Comparison of ENCODE assay signal across 12 cellular contexts in genomic region chr2:117856415-117857210, GRCh38. TPM values are rescaled to one million over a fixed set of nuclear protein-coding genes. Genes with fewer than 3 reads are reported as not detected.
DNase-seq lines count a peak whose midpoint lies in the region; ATAC-seq, FAIRE-seq and TF ChIP-seq lines count a peak whose summit lies in the region.
"Had no signal": no experiment of that assay in that cellular context is flagged by ENCODE, and none has a peak within 500 bp of the region (broad histone marks: within the 10 kb centered on the region; RNA-seq: fewer than 3 reads in every experiment).

No MANE protein-coding gene starts in this region.

- H3K4me1 ChIP-seq in gastroesophageal sphincter = no peaks in the 10 kb centered on the region
- H3K4me1 ChIP-seq: upper lobe of left lung had no signal

- peak; percentile 90 for FAIRE-seq in RCC 7860 (lab: Jason Lieb, UNC)
- FAIRE-seq: TTC549 had no signal

- H3K9me3 Mint-ChIP-seq in osteocyte (ENCODE audit: unreplicated experiment) = no peaks in the 10 kb centered on the region
- peaks cover 4% of the 10 kb centered on the region for H3K9me3 Mint-ChIP-seq in activated T-helper 1 cell treated with anti-CD3 and anti-CD28 coated beads, Interleukin-12 subunit alpha, Interleukin-12 subunit beta, Interleukin-2, Interleukin-4 antibody, amounts not matched to agents 30 ng/mL and 10 ng/mL and 1 ng/mL, durations not matched to agents 14 hours and 24 hours and 36 hours
- H3K9me3 Mint-ChIP-seq: activated T-cell treated with anti-CD3 and anti-CD28 coated beads, Interleukin-2, amount 50 U/mL, for 24 hours had no signal

- intact Hi-C loops in activated T-helper 1 cell treated with anti-CD3 and anti-CD28 coated beads, Interleukin-12 subunit alpha, Interleukin-12 subunit beta, Interleukin-2, Interleukin-4 antibody, amounts not matched to agents 30 ng/mL and 10 ng/mL and 1 ng/mL, durations not matched to agents 14 hours and 24 hours and 36 hours (cut with micrococcal nuclease) = no loop called here

- no peak for TF ChIP-seq EP300 in gastroesophageal sphincter (IDR thresholded peaks at IDR 0.05)

- H3K27ac ChIP-seq in gastroesophageal sphincter = no peak overlapping the region
- H3K27ac ChIP-seq: upper lobe of left lung had no signal

- 0 to 25% methylated on average over 3 to 4 of the region's 4 CpGs for WGBS in gastroesophageal sphincter (ENCODE audit: low coverage in 1 of 2), 2 donors

- H3K27ac Mint-ChIP-seq in osteocyte (ENCODE audit: unreplicated experiment) = peak overlapping the region; percentile 53
- no peak overlapping the region for H3K27ac Mint-ChIP-seq in activated T-helper 1 cell treated with anti-CD3 and anti-CD28 coated beads, Interleukin-12 subunit alpha, Interleukin-12 subunit beta, Interleukin-2, Interleukin-4 antibody, amounts not matched to agents 30 ng/mL and 10 ng/mL and 1 ng/mL, durations not matched to agents 14 hours and 24 hours and 36 hours
- H3K27ac Mint-ChIP-seq: activated T-cell treated with anti-CD3 and anti-CD28 coated beads, Interleukin-2, amount 50 U/mL, for 24 hours; dendritic cell treated with granulocyte-macrophage colony-stimulating factor and Interleukin-4, amounts not matched to agents 40 ng/mL and 50 ng/mL, for 4 days had no signal

- H3K4me3 Mint-ChIP-seq in osteocyte (ENCODE audit: unreplicated experiment) = no peak overlapping the region
- H3K4me3 Mint-ChIP-seq in activated T-helper 1 cell treated with anti-CD3 and anti-CD28 coated beads, Interleukin-12 subunit alpha, Interleukin-12 subunit beta, Interleukin-2, Interleukin-4 antibody, amounts not matched to agents 30 ng/mL and 10 ng/mL and 1 ng/mL, durations not matched to agents 14 hours and 24 hours and 36 hours = no peak overlapping the region
- H3K4me3 Mint-ChIP-seq: activated T-cell treated with anti-CD3 and anti-CD28 coated beads, Interleukin-2, amount 50 U/mL, for 24 hours; dendritic cell treated with granulocyte-macrophage colony-stimulating factor and Interleukin-4, amounts not matched to agents 40 ng/mL and 50 ng/mL, for 4 days had no signal

- peaks cover 14% of the 10 kb centered on the region for H3K4me1 Mint-ChIP-seq in osteocyte (ENCODE audit: unreplicated experiment)
- no peaks in the 10 kb centered on the region for H3K4me1 Mint-ChIP-seq in activated T-helper 1 cell treated with anti-CD3 and anti-CD28 coated beads, Interleukin-12 subunit alpha, Interleukin-12 subunit beta, Interleukin-2, Interleukin-4 antibody, amounts not matched to agents 30 ng/mL and 10 ng/mL and 1 ng/mL, durations not matched to agents 14 hours and 24 hours and 36 hours (ENCODE audit: low read depth)

- H3K9me3 ChIP-seq in gastroesophageal sphincter = no peaks in the 10 kb centered on the region

- no peak for TF ChIP-seq POLR2A in gastroesophageal sphincter (IDR thresholded peaks at IDR 0.05)

- DNase-seq in EL (peak; percentile 99), RCC 7860 (ENCODE audit: low spot score) (peak; percentile 99), epithelial cell of esophagus (ENCODE audit: low read depth) (peak; percentile 89), osteocyte (ENCODE audit: extremely low spot score, unreplicated experiment) (no peak), GOT3 (lab: John Stamatoyannopoulos, UW) (no peak)
- no peak for DNase-seq in activated T-cell treated with anti-CD3 and anti-CD28 coated beads, Interleukin-2, amount 50 U/mL, for 48 hours
- no peak for DNase-seq in activated T-helper 1 cell treated with anti-CD3 and anti-CD28 coated beads, Interleukin-12 subunit alpha, Interleukin-12 subunit beta, Interleukin-2, Interleukin-4 antibody, amounts not matched to agents 30 ng/mL and 10 ng/mL and 1 ng/mL, durations not matched to agents 14 hours and 24 hours and 36 hours (ENCODE audit: low spot score)
- DNase-seq: activated T-cell treated with anti-CD3 and anti-CD28 coated beads, Interleukin-2, amount 50 U/mL, for 24 hours; upper lobe of left lung had no signal

- peaks cover 58% of the 10 kb centered on the region for H3K27me3 ChIP-seq in gastroesophageal sphincter
- H3K27me3 ChIP-seq: upper lobe of left lung had no signal

- ATAC-seq in gastroesophageal sphincter = no peak

- TF ChIP-seq CTCF in epithelial cell of esophagus (IDR thresholded peaks at IDR 0.05; ENCODE audit: insufficient read depth, low read depth, low read length, missing control alignments) (no peak), osteocyte (IDR thresholded peaks at IDR 0.05) (no peak), gastroesophageal sphincter (IDR thresholded peaks at IDR 0.05) (no peak)

- no peaks in the 10 kb centered on the region for H3K36me3 Mint-ChIP-seq in osteocyte (ENCODE audit: unreplicated experiment)
- no peaks in the 10 kb centered on the region for H3K36me3 Mint-ChIP-seq in activated T-helper 1 cell treated with anti-CD3 and anti-CD28 coated beads, Interleukin-12 subunit alpha, Interleukin-12 subunit beta, Interleukin-2, Interleukin-4 antibody, amounts not matched to agents 30 ng/mL and 10 ng/mL and 1 ng/mL, durations not matched to agents 14 hours and 24 hours and 36 hours (ENCODE audit: low read depth)

- no peaks in the 10 kb centered on the region for H3K36me3 ChIP-seq in gastroesophageal sphincter
- H3K36me3 ChIP-seq: upper lobe of left lung had no signal

- H3K4me3 ChIP-seq in epithelial cell of esophagus (ENCODE audit: low read length) (no peak overlapping the region), gastroesophageal sphincter (no peak overlapping the region)
- H3K4me3 ChIP-seq: upper lobe of left lung had no signal

- peaks cover 1% of the 10 kb centered on the region for H3K27me3 Mint-ChIP-seq in osteocyte (ENCODE audit: unreplicated experiment)
- H3K27me3 Mint-ChIP-seq in activated T-helper 1 cell treated with anti-CD3 and anti-CD28 coated beads, Interleukin-12 subunit alpha, Interleukin-12 subunit beta, Interleukin-2, Interleukin-4 antibody, amounts not matched to agents 30 ng/mL and 10 ng/mL and 1 ng/mL, durations not matched to agents 14 hours and 24 hours and 36 hours (ENCODE audit: insufficient read depth) = peaks cover 13% of the 10 kb centered on the region

RNA-seq across cellular contexts. Expression of gene DDX18, which starts 42.1 kb away (rescaled TPM):
- total RNA-seq in osteocyte (42.3 and 49.4 TPM in 2 replicates), gastroesophageal sphincter (10 to 100 TPM; 37.3 to 64.1 (median 47.8) TPM)
- 133 and 143 TPM in 2 replicates for total RNA-seq in activated T-helper 1 cell treated with anti-CD3 and anti-CD28 coated beads, Interleukin-12 subunit alpha, Interleukin-12 subunit beta, Interleukin-2, Interleukin-4 antibody, amounts not matched to agents 30 ng/mL and 10 ng/mL and 1 ng/mL, durations not matched to agents 14 hours and 24 hours and 36 hours

Comparison
In these comparisons a context has a peak if more than half of its experiments do, and no peak if none do; other contexts are left out.
1. DNase-seq: peak in EL (single experiment), RCC 7860 (single experiment) and epithelial cell of esophagus (single experiment); none in osteocyte (single experiment), activated T-cell treated with anti-CD3 and anti-CD28 coated beads, Interleukin-2, amount 50 U/mL, for 48 hours (0 of 2), GOT3 (single experiment) and activated T-helper 1 cell treated with anti-CD3 and anti-CD28 coated beads, Interleukin-12 subunit alpha, Interleukin-12 subunit beta, Interleukin-2, Interleukin-4 antibody, amounts not matched to agents 30 ng/mL and 10 ng/mL and 1 ng/mL, durations not matched to agents 14 hours and 24 hours and 36 hours (single experiment).